Comparison of ENCODE assay signal across 24 cellular contexts in the genomic region with DNA sequence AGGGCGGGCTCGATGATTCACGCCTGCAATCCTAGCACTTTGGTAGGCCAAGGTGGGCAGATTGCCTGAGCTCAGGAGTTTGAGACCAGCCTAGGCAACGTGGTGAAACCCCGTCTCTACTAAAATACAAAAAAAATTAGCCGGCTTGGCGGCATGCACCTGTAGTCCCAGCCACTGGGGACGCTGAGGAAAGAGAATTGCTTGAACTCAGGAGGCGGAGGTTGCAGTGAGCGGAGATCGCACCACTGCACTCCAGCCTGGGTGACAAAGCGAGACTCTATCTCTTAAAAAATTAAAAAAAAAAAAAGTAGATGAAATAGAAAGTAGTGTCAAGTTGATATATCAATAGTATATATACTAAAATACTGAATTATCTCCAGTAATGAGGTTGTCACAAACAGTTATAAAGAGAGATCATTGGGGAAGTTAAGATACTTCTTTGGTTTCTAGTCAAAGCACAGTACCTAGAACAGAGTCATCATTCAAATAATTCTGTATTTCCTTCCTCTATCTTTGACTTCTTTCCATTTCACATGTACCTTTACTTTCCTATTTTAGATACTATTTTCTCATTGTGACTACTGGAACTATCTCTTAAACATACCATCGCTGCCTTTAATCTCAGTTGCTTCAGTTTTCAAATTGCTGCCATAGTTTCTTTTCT.
"Had no signal": no experiment of that assay in that cellular context is flagged by ENCODE, and none has a peak within 500 bp of the region (broad histone marks: within the 10 kb centered on the region; RNA-seq: fewer than 3 reads in every experiment).

No MANE protein-coding gene starts in this region.

- H3K27me3 Mint-ChIP-seq: activated B cell treated with CpG ODN at 0.5 μM for 24 hours; activated CD4-positive, alpha-beta T cell treated with anti-CD3 and anti-CD28 coated beads, Interleukin-2, amount 10 ng/mL, durations not matched to agents 24 days and 14 days had no signal

- H3K36me3 ChIP-seq: brain microvascular endothelial cell had no signal

- H3K4me1 Mint-ChIP-seq: activated B cell treated with CpG ODN at 0.5 μM for 24 hours; activated CD4-positive, alpha-beta T cell treated with anti-CD3 and anti-CD28 coated beads, Interleukin-2, amount 10 ng/mL, durations not matched to agents 24 days and 14 days; T-cell had no signal

- H3K9me3 Mint-ChIP-seq: activated B cell treated with CpG ODN at 0.5 μM for 24 hours; activated CD4-positive, alpha-beta T cell treated with anti-CD3 and anti-CD28 coated beads, Interleukin-2, amount 10 ng/mL, durations not matched to agents 24 days and 14 days; activated naive CD4-positive, alpha-beta T cell treated with anti-CD3 and anti-CD28 coated beads for 36 hours; activated T-cell treated with anti-CD3 and anti-CD28 coated beads, Interleukin-2, amount 50 U/mL, for 4 hours had no signal

- H3K27me3 ChIP-seq: brain microvascular endothelial cell had no signal

- H3K4me3 Mint-ChIP-seq: activated B cell treated with CpG ODN at 0.5 μM for 24 hours; activated CD4-positive, alpha-beta T cell treated with anti-CD3 and anti-CD28 coated beads, Interleukin-2, amount 10 ng/mL, durations not matched to agents 24 days and 14 days; activated naive CD4-positive, alpha-beta T cell treated with anti-CD3 and anti-CD28 coated beads for 36 hours; activated naive CD8-positive, alpha-beta T cell; activated T-cell treated with anti-CD3 and anti-CD28 coated beads, Interleukin-2, amount 50 U/mL, for 4 hours; T-cell had no signal

- H3K36me3 Mint-ChIP-seq: activated naive CD8-positive, alpha-beta T cell; T-cell had no signal

- DNase-seq: activated B cell treated with CpG ODN at 0.5 μM for 24 hours; activated CD4-positive, alpha-beta T cell treated with anti-CD3 and anti-CD28 coated beads for 1 hour; activated CD4-positive, alpha-beta T cell treated with anti-CD3 and anti-CD28 coated beads, Interleukin-2, amount 10 ng/mL, durations not matched to agents 24 days and 14 days; activated CD4-positive, alpha-beta T cell treated with anti-CD3 and anti-CD28 coated beads, Interleukin-2, amount 50 U/mL, for 48 hours; activated CD8-positive, alpha-beta memory T cell treated with anti-CD3 and anti-CD28 coated beads for 24 hours; activated effector memory CD4-positive, alpha-beta T cell treated with anti-CD3 and anti-CD28 coated beads, Interleukin-2, amount 50 U/mL, for 16 hours; activated naive CD4-positive, alpha-beta T cell treated with anti-CD3 and anti-CD28 coated beads for 36 hours; activated T-cell treated with anti-CD3 and anti-CD28 coated beads, Interleukin-2, amount 50 U/mL, for 4 hours; brain microvascular endothelial cell; cerebellar nuclear complex; NCI-H1092; NCI-H1417; NCI-H1930; NCI-H2107; NCI-H2171 treated with DMSO at 0.1 percent for 48 hours; NCI-H226; NCI-H526 treated with DMSO at 0.1 percent for 48 hours; NCI-H82; NK-92 treated with Interleukin-12 subunit alpha and Interleukin-12 subunit beta, amount 100 ng/mL, for 24 hours; SHP77; T-cell; T-helper 2 cell; T1000 had no signal

- H3K27ac ChIP-seq: brain microvascular endothelial cell had no signal

- ATAC-seq: activated T-cell treated with anti-CD3 and anti-CD28 coated beads, Interleukin-2, amount 50 U/mL, for 4 hours; T-cell had no signal

- H3K27ac Mint-ChIP-seq: activated B cell treated with CpG ODN at 0.5 μM for 24 hours; activated CD4-positive, alpha-beta T cell treated with anti-CD3 and anti-CD28 coated beads, Interleukin-2, amount 10 ng/mL, durations not matched to agents 24 days and 14 days; activated naive CD4-positive, alpha-beta T cell treated with anti-CD3 and anti-CD28 coated beads for 36 hours; activated naive CD8-positive, alpha-beta T cell; T-cell had no signal
